ENCODE assay signal across 1 cellular context in the genomic region with DNA sequence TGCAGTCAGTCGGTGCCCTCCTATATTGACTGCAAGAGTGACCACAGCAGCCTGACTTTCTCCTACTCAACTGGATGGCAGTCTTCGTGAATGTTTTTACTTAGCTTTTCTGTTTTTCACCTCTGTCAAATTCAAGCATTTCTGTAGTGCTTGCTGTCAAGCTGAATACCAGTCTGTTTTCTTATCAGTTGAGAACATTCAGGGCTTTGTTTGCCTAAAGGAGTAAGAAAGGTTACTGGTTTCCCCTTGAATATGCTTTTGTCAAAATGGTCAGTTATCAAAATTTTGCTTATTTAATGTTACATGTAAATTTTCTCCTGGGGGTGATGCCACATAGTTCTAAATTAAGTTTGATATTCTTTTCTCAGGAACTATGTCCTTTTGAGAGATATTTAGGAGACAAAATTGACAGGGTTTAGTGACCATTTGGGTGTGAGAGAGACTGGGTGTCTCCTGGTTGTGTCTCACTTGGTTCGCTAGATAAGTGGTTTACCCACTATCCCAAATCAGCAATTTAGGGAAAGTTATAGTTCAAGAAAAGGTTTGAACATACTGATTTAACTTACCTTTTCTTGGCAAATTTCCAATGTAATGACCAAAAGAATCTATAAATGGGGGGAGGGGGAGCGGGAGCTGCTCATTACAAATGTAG.
A peak's percentile ranks its signal among the peaks of the same experiment; 100 is the strongest.
TF ChIP-seq lines count a peak whose summit lies in the region.

No MANE protein-coding gene starts in this region.

TF ChIP-seq in K562, 482 proteins besides CTCF, POLR2A, EP300 and RAD21 (continued from another document and continues in another):
- TF ChIP-seq, protein P1, sequence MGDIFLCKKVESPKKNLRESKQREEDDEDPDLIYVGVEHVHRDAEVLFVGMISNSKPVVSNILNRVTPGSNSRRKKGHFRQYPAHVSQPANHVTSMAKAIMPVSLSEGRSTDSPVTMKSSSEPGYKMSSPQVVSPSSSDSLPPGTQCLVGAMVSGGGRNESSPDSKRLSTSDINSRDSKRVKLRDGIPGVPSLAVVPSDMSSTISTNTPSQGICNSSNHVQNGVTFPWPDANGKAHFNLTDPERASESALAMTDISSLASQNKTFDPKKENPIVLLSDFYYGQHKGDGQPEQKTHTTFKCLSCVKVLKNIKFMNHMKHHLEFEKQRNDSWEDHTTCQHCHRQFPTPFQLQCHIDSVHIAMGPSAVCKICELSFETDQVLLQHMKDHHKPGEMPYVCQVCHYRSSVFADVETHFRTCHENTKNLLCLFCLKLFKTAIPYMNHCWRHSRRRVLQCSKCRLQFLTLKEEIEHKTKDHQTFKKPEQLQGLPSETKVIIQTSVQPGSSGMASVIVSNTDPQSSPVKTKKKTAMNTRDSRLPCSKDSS (IDR thresholded peaks at IDR 0.05; ENCODE audit: low read depth, partially characterized antibody): no peak
- TF ChIP-seq, protein P2, sequence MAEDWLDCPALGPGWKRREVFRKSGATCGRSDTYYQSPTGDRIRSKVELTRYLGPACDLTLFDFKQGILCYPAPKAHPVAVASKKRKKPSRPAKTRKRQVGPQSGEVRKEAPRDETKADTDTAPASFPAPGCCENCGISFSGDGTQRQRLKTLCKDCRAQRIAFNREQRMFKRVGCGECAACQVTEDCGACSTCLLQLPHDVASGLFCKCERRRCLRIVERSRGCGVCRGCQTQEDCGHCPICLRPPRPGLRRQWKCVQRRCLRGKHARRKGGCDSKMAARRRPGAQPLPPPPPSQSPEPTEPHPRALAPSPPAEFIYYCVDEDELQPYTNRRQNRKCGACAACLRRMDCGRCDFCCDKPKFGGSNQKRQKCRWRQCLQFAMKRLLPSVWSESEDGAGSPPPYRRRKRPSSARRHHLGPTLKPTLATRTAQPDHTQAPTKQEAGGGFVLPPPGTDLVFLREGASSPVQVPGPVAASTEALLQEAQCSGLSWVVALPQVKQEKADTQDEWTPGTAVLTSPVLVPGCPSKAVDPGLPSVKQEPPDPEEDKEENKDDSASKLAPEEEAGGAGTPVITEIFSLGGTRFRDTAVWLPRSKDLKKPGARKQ (CRISPR knock-in tag; IDR thresholded peaks at IDR 0.05): no peak
- no peak for TF ChIP-seq ZNF79 (CRISPR knock-in tag; IDR thresholded peaks at IDR 0.05; ENCODE audit: low read depth)
- no peak for TF ChIP-seq PHB (CRISPR knock-in tag; IDR thresholded peaks at IDR 0.05)
- TF ChIP-seq PHF20 (IDR thresholded peaks at IDR 0.05; ENCODE audit: partially characterized antibody): no peak
- TF ChIP-seq NFATC3 (IDR thresholded peaks at IDR 0.05): no peak
- no peak for TF ChIP-seq MEF2D (tag; conservative IDR thresholded peaks at IDR 0.05; ENCODE audit: low read depth)
- TF ChIP-seq LEF1 (IDR thresholded peaks at IDR 0.05): peak; percentile 87
- no peak for TF ChIP-seq BCL6 (CRISPR knock-in tag; IDR thresholded peaks at IDR 0.05)
- no peak for TF ChIP-seq ZEB2 (IDR thresholded peaks at IDR 0.05)
- TF ChIP-seq SRSF3 (IDR thresholded peaks at IDR 0.05; ENCODE audit: insufficient read depth, low read length): no peak
- TF ChIP-seq, protein P3, sequence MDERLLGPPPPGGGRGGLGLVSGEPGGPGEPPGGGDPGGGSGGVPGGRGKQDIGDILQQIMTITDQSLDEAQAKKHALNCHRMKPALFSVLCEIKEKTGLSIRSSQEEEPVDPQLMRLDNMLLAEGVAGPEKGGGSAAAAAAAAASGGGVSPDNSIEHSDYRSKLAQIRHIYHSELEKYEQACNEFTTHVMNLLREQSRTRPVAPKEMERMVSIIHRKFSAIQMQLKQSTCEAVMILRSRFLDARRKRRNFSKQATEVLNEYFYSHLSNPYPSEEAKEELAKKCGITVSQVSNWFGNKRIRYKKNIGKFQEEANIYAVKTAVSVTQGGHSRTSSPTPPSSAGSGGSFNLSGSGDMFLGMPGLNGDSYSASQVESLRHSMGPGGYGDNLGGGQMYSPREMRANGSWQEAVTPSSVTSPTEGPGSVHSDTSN (CRISPR knock-in tag; IDR thresholded peaks at IDR 0.05; ENCODE audit: low read depth): no peak
- TF ChIP-seq, protein P3 (tag; conservative IDR thresholded peaks at IDR 0.05; ENCODE audit: low read depth): 0 out of 2 replicates have a peak, but pooled peaks have one; percentile 19
- TF ChIP-seq, protein P4, sequence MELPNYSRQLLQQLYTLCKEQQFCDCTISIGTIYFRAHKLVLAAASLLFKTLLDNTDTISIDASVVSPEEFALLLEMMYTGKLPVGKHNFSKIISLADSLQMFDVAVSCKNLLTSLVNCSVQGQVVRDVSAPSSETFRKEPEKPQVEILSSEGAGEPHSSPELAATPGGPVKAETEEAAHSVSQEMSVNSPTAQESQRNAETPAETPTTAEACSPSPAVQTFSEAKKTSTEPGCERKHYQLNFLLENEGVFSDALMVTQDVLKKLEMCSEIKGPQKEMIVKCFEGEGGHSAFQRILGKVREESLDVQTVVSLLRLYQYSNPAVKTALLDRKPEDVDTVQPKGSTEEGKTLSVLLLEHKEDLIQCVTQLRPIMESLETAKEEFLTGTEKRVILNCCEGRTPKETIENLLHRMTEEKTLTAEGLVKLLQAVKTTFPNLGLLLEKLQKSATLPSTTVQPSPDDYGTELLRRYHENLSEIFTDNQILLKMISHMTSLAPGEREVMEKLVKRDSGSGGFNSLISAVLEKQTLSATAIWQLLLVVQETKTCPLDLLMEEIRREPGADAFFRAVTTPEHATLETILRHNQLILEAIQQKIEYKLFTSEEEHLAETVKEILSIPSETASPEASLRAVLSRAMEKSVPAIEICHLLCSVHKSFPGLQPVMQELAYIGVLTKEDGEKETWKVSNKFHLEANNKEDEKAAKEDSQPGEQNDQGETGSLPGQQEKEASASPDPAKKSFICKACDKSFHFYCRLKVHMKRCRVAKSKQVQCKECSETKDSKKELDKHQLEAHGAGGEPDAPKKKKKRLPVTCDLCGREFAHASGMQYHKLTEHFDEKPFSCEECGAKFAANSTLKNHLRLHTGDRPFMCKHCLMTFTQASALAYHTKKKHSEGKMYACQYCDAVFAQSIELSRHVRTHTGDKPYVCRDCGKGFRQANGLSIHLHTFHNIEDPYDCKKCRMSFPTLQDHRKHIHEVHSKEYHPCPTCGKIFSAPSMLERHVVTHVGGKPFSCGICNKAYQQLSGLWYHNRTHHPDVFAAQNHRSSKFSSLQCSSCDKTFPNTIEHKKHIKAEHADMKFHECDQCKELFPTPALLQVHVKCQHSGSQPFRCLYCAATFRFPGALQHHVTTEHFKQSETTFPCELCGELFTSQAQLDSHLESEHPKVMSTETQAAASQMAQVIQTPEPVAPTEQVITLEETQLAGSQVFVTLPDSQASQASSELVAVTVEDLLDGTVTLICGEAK (IDR thresholded peaks at IDR 0.05): no peak
- TF ChIP-seq, protein P4 (CRISPR knock-in tag; IDR thresholded peaks at IDR 0.05): no peak
- no peak for TF ChIP-seq PRMT5 (CRISPR knock-in tag; IDR thresholded peaks at IDR 0.05)
- no peak for TF ChIP-seq FOS (IDR thresholded peaks at IDR 0.05; ENCODE audit: extremely low read depth, insufficient read length)
- TF ChIP-seq PHTF2 (CRISPR knock-in tag; IDR thresholded peaks at IDR 0.05): no peak
- no peak for TF ChIP-seq CHCHD3 (CRISPR knock-in tag; IDR thresholded peaks at IDR 0.05)
- TF ChIP-seq, protein P5, sequence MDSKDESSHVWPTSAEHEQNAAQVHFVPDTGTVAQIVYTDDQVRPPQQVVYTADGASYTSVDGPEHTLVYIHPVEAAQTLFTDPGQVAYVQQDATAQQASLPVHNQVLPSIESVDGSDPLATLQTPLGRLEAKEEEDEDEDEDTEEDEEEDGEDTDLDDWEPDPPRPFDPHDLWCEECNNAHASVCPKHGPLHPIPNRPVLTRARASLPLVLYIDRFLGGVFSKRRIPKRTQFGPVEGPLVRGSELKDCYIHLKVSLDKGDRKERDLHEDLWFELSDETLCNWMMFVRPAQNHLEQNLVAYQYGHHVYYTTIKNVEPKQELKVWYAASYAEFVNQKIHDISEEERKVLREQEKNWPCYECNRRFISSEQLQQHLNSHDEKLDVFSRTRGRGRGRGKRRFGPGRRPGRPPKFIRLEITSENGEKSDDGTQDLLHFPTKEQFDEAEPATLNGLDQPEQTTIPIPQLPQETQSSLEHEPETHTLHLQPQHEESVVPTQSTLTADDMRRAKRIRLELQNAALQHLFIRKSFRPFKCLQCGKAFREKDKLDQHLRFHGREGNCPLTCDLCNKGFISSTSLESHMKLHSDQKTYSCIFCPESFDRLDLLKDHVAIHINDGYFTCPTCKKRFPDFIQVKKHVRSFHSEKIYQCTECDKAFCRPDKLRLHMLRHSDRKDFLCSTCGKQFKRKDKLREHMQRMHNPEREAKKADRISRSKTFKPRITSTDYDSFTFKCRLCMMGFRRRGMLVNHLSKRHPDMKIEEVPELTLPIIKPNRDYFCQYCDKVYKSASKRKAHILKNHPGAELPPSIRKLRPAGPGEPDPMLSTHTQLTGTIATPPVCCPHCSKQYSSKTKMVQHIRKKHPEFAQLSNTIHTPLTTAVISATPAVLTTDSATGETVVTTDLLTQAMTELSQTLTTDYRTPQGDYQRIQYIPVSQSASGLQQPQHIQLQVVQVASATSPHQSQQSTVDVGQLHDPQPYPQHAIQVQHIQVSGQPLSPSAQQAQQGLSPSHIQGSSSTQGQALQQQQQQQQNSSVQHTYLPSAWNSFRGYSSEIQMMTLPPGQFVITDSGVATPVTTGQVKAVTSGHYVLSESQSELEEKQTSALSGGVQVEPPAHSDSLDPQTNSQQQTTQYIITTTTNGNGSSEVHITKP (IDR thresholded peaks at IDR 0.05; ENCODE audit: partially characterized antibody): no peak
- peak; percentile 15; the same call in 1 of the 2 replicates for TF ChIP-seq NBN (IDR thresholded peaks at IDR 0.05; ENCODE audit: low read depth)
- no peak for TF ChIP-seq ZNF354B (CRISPR knock-in tag; IDR thresholded peaks at IDR 0.05)
- TF ChIP-seq CBFA2T2 (conservative IDR thresholded peaks at IDR 0.05): peak; percentile 54
- TF ChIP-seq TCF7L2 (IDR thresholded peaks at IDR 0.05; ENCODE audit: low read depth, low read length): no peak
- no peak for TF ChIP-seq SRSF7 (optimal IDR thresholded peaks at IDR 0.05; ENCODE audit: low read depth, low read length)
- TF ChIP-seq, protein P6, sequence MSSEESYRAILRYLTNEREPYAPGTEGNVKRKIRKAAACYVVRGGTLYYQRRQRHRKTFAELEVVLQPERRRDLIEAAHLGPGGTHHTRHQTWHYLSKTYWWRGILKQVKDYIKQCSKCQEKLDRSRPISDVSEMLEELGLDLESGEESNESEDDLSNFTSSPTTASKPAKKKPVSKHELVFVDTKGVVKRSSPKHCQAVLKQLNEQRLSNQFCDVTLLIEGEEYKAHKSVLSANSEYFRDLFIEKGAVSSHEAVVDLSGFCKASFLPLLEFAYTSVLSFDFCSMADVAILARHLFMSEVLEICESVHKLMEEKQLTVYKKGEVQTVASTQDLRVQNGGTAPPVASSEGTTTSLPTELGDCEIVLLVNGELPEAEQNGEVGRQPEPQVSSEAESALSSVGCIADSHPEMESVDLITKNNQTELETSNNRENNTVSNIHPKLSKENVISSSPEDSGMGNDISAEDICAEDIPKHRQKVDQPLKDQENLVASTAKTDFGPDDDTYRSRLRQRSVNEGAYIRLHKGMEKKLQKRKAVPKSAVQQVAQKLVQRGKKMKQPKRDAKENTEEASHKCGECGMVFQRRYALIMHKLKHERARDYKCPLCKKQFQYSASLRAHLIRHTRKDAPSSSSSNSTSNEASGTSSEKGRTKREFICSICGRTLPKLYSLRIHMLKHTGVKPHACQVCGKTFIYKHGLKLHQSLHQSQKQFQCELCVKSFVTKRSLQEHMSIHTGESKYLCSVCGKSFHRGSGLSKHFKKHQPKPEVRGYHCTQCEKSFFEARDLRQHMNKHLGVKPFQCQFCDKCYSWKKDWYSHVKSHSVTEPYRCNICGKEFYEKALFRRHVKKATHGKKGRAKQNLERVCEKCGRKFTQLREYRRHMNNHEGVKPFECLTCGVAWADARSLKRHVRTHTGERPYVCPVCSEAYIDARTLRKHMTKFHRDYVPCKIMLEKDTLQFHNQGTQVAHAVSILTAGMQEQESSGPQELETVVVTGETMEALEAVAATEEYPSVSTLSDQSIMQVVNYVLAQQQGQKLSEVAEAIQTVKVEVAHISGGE (CRISPR knock-in tag; IDR thresholded peaks at IDR 0.05): no peak
- no peak for TF ChIP-seq SIN3B (IDR thresholded peaks at IDR 0.05; ENCODE audit: low read depth)
- TF ChIP-seq ZNF778 (CRISPR knock-in tag; IDR thresholded peaks at IDR 0.05): no peak
- TF ChIP-seq, protein P7, sequence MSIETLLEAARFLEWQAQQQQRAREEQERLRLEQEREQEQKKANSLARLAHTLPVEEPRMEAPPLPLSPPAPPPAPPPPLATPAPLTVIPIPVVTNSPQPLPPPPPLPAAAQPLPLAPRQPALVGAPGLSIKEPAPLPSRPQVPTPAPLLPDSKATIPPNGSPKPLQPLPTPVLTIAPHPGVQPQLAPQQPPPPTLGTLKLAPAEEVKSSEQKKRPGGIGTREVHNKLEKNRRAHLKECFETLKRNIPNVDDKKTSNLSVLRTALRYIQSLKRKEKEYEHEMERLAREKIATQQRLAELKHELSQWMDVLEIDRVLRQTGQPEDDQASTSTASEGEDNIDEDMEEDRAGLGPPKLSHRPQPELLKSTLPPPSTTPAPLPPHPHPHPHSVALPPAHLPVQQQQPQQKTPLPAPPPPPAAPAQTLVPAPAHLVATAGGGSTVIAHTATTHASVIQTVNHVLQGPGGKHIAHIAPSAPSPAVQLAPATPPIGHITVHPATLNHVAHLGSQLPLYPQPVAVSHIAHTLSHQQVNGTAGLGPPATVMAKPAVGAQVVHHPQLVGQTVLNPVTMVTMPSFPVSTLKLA (conservative IDR thresholded peaks at IDR 0.05): 0 out of 4 replicates have a peak, but pooled peaks of 1 of the 2 experiments have one; percentile 17
